Comparison of ENCODE assay signal across 8 cellular contexts in the genomic region with DNA sequence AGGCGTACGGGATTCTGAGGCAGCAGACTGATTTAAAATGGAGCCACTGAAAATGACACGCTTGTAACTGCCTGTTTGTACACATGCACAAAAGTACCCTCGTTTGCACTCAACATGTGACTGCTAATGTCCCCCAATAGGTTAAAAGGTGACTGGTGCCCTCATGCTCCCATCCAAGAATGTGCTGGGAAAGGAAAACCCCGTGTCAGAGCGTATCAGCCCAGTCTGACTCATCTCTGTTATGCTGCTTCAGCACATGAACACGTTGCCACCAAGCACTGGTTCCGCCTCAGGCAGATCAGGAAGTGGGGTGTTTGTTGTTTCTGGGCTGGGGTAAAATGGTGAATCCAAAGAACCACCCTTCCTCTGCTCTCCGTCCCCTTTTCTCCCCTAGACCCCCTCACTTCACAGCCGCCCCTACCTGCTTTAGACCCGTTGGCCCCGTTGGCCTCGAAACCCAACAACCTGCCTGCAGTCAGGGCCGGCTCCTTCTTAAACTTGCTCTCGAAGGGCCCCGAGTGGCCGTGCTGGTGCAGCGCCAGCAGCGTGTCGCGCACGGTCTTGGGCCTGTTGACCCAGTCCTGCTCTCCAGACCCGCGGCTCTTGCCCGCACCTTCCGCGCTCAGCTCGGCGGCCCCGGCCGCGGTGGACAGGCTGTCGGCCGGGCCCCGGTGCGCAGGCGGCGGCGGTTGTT. TPM values are rescaled to one million over a fixed set of nuclear protein-coding genes. Genes with fewer than 3 reads are reported as not detected.
A peak's percentile ranks its signal among the peaks of the same experiment; 100 is the strongest.
DNase-seq lines count a peak whose midpoint lies in the region; ATAC-seq and TF ChIP-seq lines count a peak whose summit lies in the region.

No MANE protein-coding gene starts in this region.

- peaks cover 5% of the 10 kb centered on the region for H3K36me3 ChIP-seq in kidney epithelial cell (ENCODE audit: control insufficient read depth, insufficient read depth, low read length)

- no peaks in the 10 kb centered on the region for H3K27me3 ChIP-seq in kidney epithelial cell (ENCODE audit: control insufficient read depth, insufficient read depth, low read length)

- ATAC-seq in HG02759 (IDR thresholded peaks at IDR 0.05; ENCODE audit: unreplicated experiment) (peak; percentile 22), GM18873 (IDR thresholded peaks at IDR 0.05; ENCODE audit: low FRiP score, unreplicated experiment) (no peak)

- TF ChIP-seq CTCF in GM12864 (IDR thresholded peaks at IDR 0.05; ENCODE audit: low read depth, low read length, missing control alignments) (peak; percentile 23), kidney epithelial cell (IDR thresholded peaks at IDR 0.05; ENCODE audit: insufficient read depth, low read length, poor library complexity, severe bottlenecking) (no peak)

- DNase-seq in GM12864 (ENCODE audit: low read depth) (peak; percentile 81), NCI-H2227 treated with DMSO at 0.1 percent for 48 hours (lab: John Stamatoyannopoulos, UW) (peak; percentile 57), kidney epithelial cell (ENCODE audit: low read depth) (peak; percentile 79)
- peak; percentile 66 for DNase-seq in activated CD4-positive, CD25-positive, alpha-beta regulatory T cell treated with anti-CD3 and anti-CD28 coated beads, Interleukin-2, amount 50 U/mL, for 16 hours (ENCODE audit: low read depth, low spot score)
- DNase-seq in central memory CD4-positive, alpha-beta T cell = peak; percentile 85
- peak; percentile 46 to 67 for DNase-seq in stimulated activated CD4-positive, alpha-beta T cell treated with anti-CD3 and anti-CD28 coated beads, Interleukin-15, amount 100 ng/mL, for 48 hours (ENCODE audit: low read depth in 2 of 2)

- peak overlapping the region; percentile 87 for H3K4me3 ChIP-seq in GM12864 (ENCODE audit: low read depth, low read length)
- H3K4me3 ChIP-seq in kidney epithelial cell (ENCODE audit: low read depth, low read length) = peak overlapping the region; percentile 79

RNA-seq across cellular contexts. Expression of a gene that starts 1.8 kb away (rescaled TPM):
- total RNA-seq in kidney epithelial cell = 85.5 and 88.5 TPM in 2 replicates
